In genomic region chr16:69123894-69124293, GRCh38 we compare ENCODE assay signal across 8 cellular contexts. TPM values are rescaled to one million over a fixed set of nuclear protein-coding genes. Genes with fewer than 3 reads are reported as not detected.
A peak's percentile ranks its signal among the peaks of the same experiment; 100 is the strongest.
DNase-seq lines count a peak whose midpoint lies in the region; ATAC-seq, FAIRE-seq and TF ChIP-seq lines count a peak whose summit lies in the region.

No MANE protein-coding gene starts in this region.

- CTCF ChIA-PET in PC-9 (lab: Charles Lee), result interaction anchor here (0.7 to 1.4 kb wide), 5 partner anchors 51 to 596 kb away, joined by 3 to 8 read pairs (median 5); no protein-coding TSS in a partner anchor

- no peak overlapping the region for H2AFZ ChIP-seq in PC-9

- H3K4me1 ChIP-seq in PC-9 (replicated peaks; ENCODE audit: insufficient read depth), result no peaks in the 10 kb centered on the region

- peaks cover 16% of the 10 kb centered on the region for H3K4me1 Mint-ChIP-seq in activated T-cell treated with anti-CD3 and anti-CD28 coated beads, Interleukin-2, amount 50 U/mL, for 4 hours (ENCODE audit: low read depth)

- POLR2A ChIA-PET in PC-9 (lab: Charles Lee; ENCODE audit: unreplicated experiment), result no interaction called here

- intact Hi-C loops in PC-9 (cut with micrococcal nuclease; ENCODE audit: unreplicated experiment), result loop anchor here (1.0 to 5.0 kb wide), 4 partner anchors 222 to 596 kb away; no protein-coding TSS in a partner anchor

- H3K36me3 Mint-ChIP-seq in activated T-cell treated with anti-CD3 and anti-CD28 coated beads, Interleukin-2, amount 50 U/mL, for 4 hours (ENCODE audit: insufficient read depth), result peaks cover 16% of the 10 kb centered on the region

- H3F3A ChIP-seq in PC-9 (ENCODE audit: insufficient read depth, low read depth), result peaks cover 33% of the 10 kb centered on the region

- peak; percentile 63 to 73 for ATAC-seq in activated T-cell treated with anti-CD3 and anti-CD28 coated beads, Interleukin-2, amount 50 U/mL, for 4 hours
- ATAC-seq in GM19455 (IDR thresholded peaks at IDR 0.05; ENCODE audit: unreplicated experiment) (no peak), GM21447 (IDR thresholded peaks at IDR 0.05; ENCODE audit: unreplicated experiment) (no peak)

- H3K79me2 ChIP-seq in PC-9 (ENCODE audit: low read depth), result peaks cover 33% of the 10 kb centered on the region

- no TSS peak for BruUV-seq in PC-9 (replicated peaks; lab: Mats Ljungman, UMichigan)

- no peaks in the 10 kb centered on the region for H3K9me3 ChIP-seq in PC-9 (ENCODE audit: insufficient read depth, low read depth)

- H3K27me3 Mint-ChIP-seq in activated T-cell treated with anti-CD3 and anti-CD28 coated beads, Interleukin-2, amount 50 U/mL, for 4 hours (ENCODE audit: low read depth), result no peaks in the 10 kb centered on the region

- H3K27me3 ChIP-seq in PC-9 (ENCODE audit: insufficient read depth, low read depth), result no peaks in the 10 kb centered on the region

- TF ChIP-seq CTCF in PC-9 (conservative IDR thresholded peaks at IDR 0.05), result peak; percentile 87
- TF ChIP-seq CTCF in fibroblast of villous mesenchyme (IDR thresholded peaks at IDR 0.05; ENCODE audit: insufficient read depth, low read depth, low read length), result peak; percentile 61

- no peak overlapping the region for H3K27ac ChIP-seq in PC-9

- H3K4me2 ChIP-seq in PC-9, result no peak overlapping the region

- FAIRE-seq in HTR-8/SVneo (lab: Jason Lieb, UNC), result peak; percentile 51

- DNase-seq in COLO668 (lab: John Stamatoyannopoulos, UW; ENCODE audit: unreplicated experiment) (peak; percentile 58), HTR-8/SVneo (ENCODE audit: insufficient read length, low spot score) (no peak), PC-9 (peak; percentile 47 to 62), fibroblast of villous mesenchyme (ENCODE audit: low read depth) (peak; percentile 76), pons (ENCODE audit: low spot score) (peak; percentile 73)
- peak; percentile 53 for DNase-seq in activated T-cell treated with anti-CD3 and anti-CD28 coated beads, Interleukin-2, amount 50 U/mL, for 4 hours

- H3K9me2 ChIP-seq in PC-9 (ENCODE audit: insufficient read depth), result no peaks in the 10 kb centered on the region

- H3K4me3 Mint-ChIP-seq in activated T-cell treated with anti-CD3 and anti-CD28 coated beads, Interleukin-2, amount 50 U/mL, for 4 hours, result no peak overlapping the region

- H3K9me3 Mint-ChIP-seq in activated T-cell treated with anti-CD3 and anti-CD28 coated beads, Interleukin-2, amount 50 U/mL, for 4 hours, result no peaks in the 10 kb centered on the region

- H3K4me3 ChIP-seq in PC-9 (no peak overlapping the region), fibroblast of villous mesenchyme (ENCODE audit: low read depth, low read length) (no peak overlapping the region)

- H3K36me3 ChIP-seq in PC-9 (ENCODE audit: low read depth), result peaks cover 6% of the 10 kb centered on the region; the same call in 1 of the 2 replicates

- H4K20me1 ChIP-seq in PC-9 (ENCODE audit: insufficient read depth), result peaks cover 23% of the 10 kb centered on the region; the same call in 1 of the 2 replicates

RNA-seq across cellular contexts. Expression of gene CHTF8, which starts 8.5 kb away (rescaled TPM):
- total RNA-seq in PC-9 (2021) (126 and 161 TPM in 2 replicates), fibroblast of villous mesenchyme (40.6 and 65.2 TPM in 2 replicates)
- total RNA-seq in activated T-cell treated with anti-CD3 and anti-CD28 coated beads, Interleukin-2, amount 50 U/mL, for 4 hours, result 100 to 1,000 TPM; 102 to 126 (median 106) TPM

RNA-seq across cellular contexts. Expression of gene UTP4, which starts 8.6 kb away (rescaled TPM):
- 42.1 and 45.9 TPM in 2 replicates for total RNA-seq in PC-9 (2021)
- total RNA-seq in activated T-cell treated with anti-CD3 and anti-CD28 coated beads, Interleukin-2, amount 50 U/mL, for 4 hours, result 100 to 1,000 TPM; 186 to 204 (median 197) TPM
- 15.1 and 22.5 TPM in 2 replicates for total RNA-seq in fibroblast of villous mesenchyme

RNA-seq across cellular contexts. Expression of gene HAS3, which starts 18.4 kb away (rescaled TPM):
- total RNA-seq in PC-9 (2021), result 2.5 and 2.7 TPM in 2 replicates
- 1 to 10 TPM in 2 of 3 donors, under 1 TPM in 1; 0.58 to 1.7 (median 1.3) TPM for total RNA-seq in activated T-cell treated with anti-CD3 and anti-CD28 coated beads, Interleukin-2, amount 50 U/mL, for 4 hours
- total RNA-seq in fibroblast of villous mesenchyme, result 0.32 and 0.43 TPM in 2 replicates

Comparison
In these comparisons a context has a peak if more than half of its experiments do, and no peak if none do; other contexts are left out.
1. ATAC-seq: peak in activated T-cell treated with anti-CD3 and anti-CD28 coated beads, Interleukin-2, amount 50 U/mL, for 4 hours (2 of 2); none in GM19455 (single experiment) and GM21447 (single experiment).